Comparison of ENCODE assay signal across 12 cellular contexts in genomic region chr12:64560395-64561301, GRCh38. TPM values are rescaled to one million over a fixed set of nuclear protein-coding genes. Genes with fewer than 3 reads are reported as not detected.
A peak's percentile ranks its signal among the peaks of the same experiment; 100 is the strongest.
DNase-seq lines count a peak whose midpoint lies in the region; ATAC-seq lines count a peak whose summit lies in the region.
"Had no signal": no experiment of that assay in that cellular context is flagged by ENCODE, and none has a peak within 500 bp of the region (broad histone marks: within the 10 kb centered on the region; RNA-seq: fewer than 3 reads in every experiment).

No MANE protein-coding gene starts in this region.

- H3K27me3 ChIP-seq in naive thymus-derived CD4-positive, alpha-beta T cell (ENCODE audit: control insufficient read depth in 2 of 2, insufficient read depth in 2 of 2, low read length in 2 of 2) = no peaks in the 10 kb centered on the region

- H3K9me3 ChIP-seq in naive thymus-derived CD4-positive, alpha-beta T cell (ENCODE audit: control insufficient read depth in 2 of 3, low read length in 3 of 3) = no peaks in the 10 kb centered on the region

- peaks cover 0 to 13% (median 0%) of the 10 kb centered on the region in 7 donors for H3K4me1 Mint-ChIP-seq in naive thymus-derived CD4-positive, alpha-beta T cell

- H3K27me3 Mint-ChIP-seq in naive thymus-derived CD4-positive, alpha-beta T cell = peaks cover 0 to 3% (median 0%) of the 10 kb centered on the region in 5 donors
- H3K27me3 Mint-ChIP-seq: activated naive CD8-positive, alpha-beta T cell had no signal

- DNase-seq in Daoy (ENCODE audit: low read depth) (peak; percentile 85), LHCN-M2 (ENCODE audit: low read depth) (peak; percentile 98), brain pericyte (ENCODE audit: low read depth, low spot score) (peak; percentile 94), NCI-H510A (lab: John Stamatoyannopoulos, UW) (no peak), NCI-H524 (lab: John Stamatoyannopoulos, UW) (no peak)
- DNase-seq in naive thymus-derived CD4-positive, alpha-beta T cell = no peak
- no peak for DNase-seq in activated CD4-positive, alpha-beta T cell treated with anti-CD3 and anti-CD28 coated beads for 48 hours
- DNase-seq: immature natural killer cell; stimulated activated CD4-positive, alpha-beta T cell treated with anti-CD3 and anti-CD28 coated beads, Interleukin-2, amount 100 ng/mL, for 48 hours had no signal

- H3K27ac Mint-ChIP-seq in naive thymus-derived CD4-positive, alpha-beta T cell = peak overlapping the region in 1 of 9 donors; percentile 28
- H3K27ac Mint-ChIP-seq: activated naive CD8-positive, alpha-beta T cell; immature natural killer cell had no signal

- H3K4me3 ChIP-seq in naive thymus-derived CD4-positive, alpha-beta T cell (ENCODE audit: low read length) = no peak overlapping the region
- H3K4me3 ChIP-seq: SK-N-MC had no signal

- H3K36me3 Mint-ChIP-seq in naive thymus-derived CD4-positive, alpha-beta T cell = no peaks in the 10 kb centered on the region
- H3K36me3 Mint-ChIP-seq: activated naive CD8-positive, alpha-beta T cell; immature natural killer cell had no signal

- intact Hi-C loops in naive thymus-derived CD4-positive, alpha-beta T cell (cut with micrococcal nuclease) = no loop called here

- ATAC-seq in naive thymus-derived CD4-positive, alpha-beta T cell = peak; percentile 56
- ATAC-seq in HG03175 (IDR thresholded peaks at IDR 0.05; ENCODE audit: unreplicated experiment) = no peak

- no peak overlapping the region for H3K27ac ChIP-seq in naive thymus-derived CD4-positive, alpha-beta T cell (ENCODE audit: low read depth, low read length)
- H3K27ac ChIP-seq: SK-N-MC had no signal

- POLR2A ChIA-PET in naive thymus-derived CD4-positive, alpha-beta T cell (lab: Charles Lee) = interaction anchor here (0.9 to 1.7 kb wide), 2 partner anchors 10 to 11 kb away, joined by 4 to 9 read pairs; no protein-coding TSS in a partner anchor

- CTCF ChIA-PET in naive thymus-derived CD4-positive, alpha-beta T cell (lab: Charles Lee) = interaction anchor here (0.8 to 2.1 kb wide), 4 partner anchors 11 to 136 kb away, joined by 3 to 9 read pairs (median 3); no protein-coding TSS in a partner anchor

- H3K36me3 ChIP-seq in naive thymus-derived CD4-positive, alpha-beta T cell (ENCODE audit: control insufficient read depth in 2 of 3, insufficient read depth in 3 of 3, low read length in 3 of 3) = no peaks in the 10 kb centered on the region

- H3K4me3 Mint-ChIP-seq in naive thymus-derived CD4-positive, alpha-beta T cell = no peak overlapping the region
- H3K4me3 Mint-ChIP-seq: activated naive CD8-positive, alpha-beta T cell; immature natural killer cell had no signal

- H3K4me1 ChIP-seq in naive thymus-derived CD4-positive, alpha-beta T cell (ENCODE audit: control insufficient read depth in 2 of 2, insufficient read depth in 2 of 2, low read length in 2 of 2) = no peaks in the 10 kb centered on the region

- no peaks in the 10 kb centered on the region for H3K9me3 Mint-ChIP-seq in naive thymus-derived CD4-positive, alpha-beta T cell
- H3K9me3 Mint-ChIP-seq: immature natural killer cell had no signal

RNA-seq across cellular contexts. Expression of gene RASSF3, which starts 49.6 kb away (rescaled TPM):
- total RNA-seq in Daoy (2014; rRNA removed; shearing (Covaris generic)) = 8.7 and 13.1 TPM in 2 replicates
- total RNA-seq in LHCN-M2 (2014; rRNA removed) = 15.7 and 19.2 TPM in 2 replicates
- 10.9 TPM for polyA plus RNA-seq in LHCN-M2 (2012)
- 100 to 1,000 TPM in 4 of 5 experiments, 10 to 100 TPM in 1; 79.0 to 200 (median 107) TPM for total RNA-seq in naive thymus-derived CD4-positive, alpha-beta T cell
- 1 to 10 TPM; 4.4 to 5.5 TPM for polyA plus RNA-seq in naive thymus-derived CD4-positive, alpha-beta T cell

Comparison
In these comparisons a context has a peak if more than half of its experiments do, and no peak if none do; other contexts are left out.
1. DNase-seq: peak in Daoy (single experiment), LHCN-M2 (single experiment) and brain pericyte (single experiment); none in naive thymus-derived CD4-positive, alpha-beta T cell (0 of 9), NCI-H510A (single experiment), activated CD4-positive, alpha-beta T cell treated with anti-CD3 and anti-CD28 coated beads for 48 hours (single experiment) and NCI-H524 (0 of 2).